Comparison of ENCODE assay signal across 7 cellular contexts in genomic region chr17:42659932-42660274, GRCh38. TPM values are rescaled to one million over a fixed set of nuclear protein-coding genes. Genes with fewer than 3 reads are reported as not detected.
A peak's percentile ranks its signal among the peaks of the same experiment; 100 is the strongest.
DNase-seq lines count a peak whose midpoint lies in the region; ATAC-seq and TF ChIP-seq lines count a peak whose summit lies in the region.
"Not testable (repeated sequence)": the region's sequence is repeated elsewhere in the genome, so short reads cannot be mapped to it uniquely, and the experiment has no call there.

No MANE protein-coding gene starts in this region.

- TF ChIP-seq CTCF in GM12864 (IDR thresholded peaks at IDR 0.05; ENCODE audit: low read depth, low read length, missing control alignments); PC-3 (conservative IDR thresholded peaks at IDR 0.05; ENCODE audit: low read depth, low read length); colonic mucosa (IDR thresholded peaks at IDR 0.05); mucosa of descending colon (IDR thresholded peaks at IDR 0.05); sigmoid colon (IDR thresholded peaks at IDR 0.05): not testable (repeated sequence)

- not testable (repeated sequence) for H3K9me3 ChIP-seq in PC-3 (ENCODE audit: low read length); colonic mucosa; mucosa of descending colon; sigmoid colon

- DNase-seq in GM12864 (ENCODE audit: low read depth); PC-3; activated T-helper 1 cell treated with anti-CD3 and anti-CD28 coated beads, Interleukin-12 subunit alpha, Interleukin-12 subunit beta, Interleukin-2, Interleukin-4 antibody, amounts not matched to agents 30 ng/mL and 10 ng/mL and 1 ng/mL, durations not matched to agents 14 hours and 24 hours and 36 hours (ENCODE audit: low spot score); colonic mucosa; left cardiac atrium; mucosa of descending colon; sigmoid colon: not testable (repeated sequence)

- not testable (repeated sequence) for H2AFZ ChIP-seq in PC-3 (ENCODE audit: low read length)

- not testable (repeated sequence) for H3K27me3 Mint-ChIP-seq in activated T-helper 1 cell treated with anti-CD3 and anti-CD28 coated beads, Interleukin-12 subunit alpha, Interleukin-12 subunit beta, Interleukin-2, Interleukin-4 antibody, amounts not matched to agents 30 ng/mL and 10 ng/mL and 1 ng/mL, durations not matched to agents 14 hours and 24 hours and 36 hours (ENCODE audit: insufficient read depth)

- CTCF ChIA-PET in PC-3 (lab: Charles Lee) = not testable (repeated sequence)

- not testable (repeated sequence) for TF ChIP-seq EP300 in sigmoid colon (IDR thresholded peaks at IDR 0.05)

- peaks cover 26% of the 10 kb centered on the region for H3K4me1 Mint-ChIP-seq in activated T-helper 1 cell treated with anti-CD3 and anti-CD28 coated beads, Interleukin-12 subunit alpha, Interleukin-12 subunit beta, Interleukin-2, Interleukin-4 antibody, amounts not matched to agents 30 ng/mL and 10 ng/mL and 1 ng/mL, durations not matched to agents 14 hours and 24 hours and 36 hours (ENCODE audit: low read depth)

- H3K9me3 Mint-ChIP-seq in activated T-helper 1 cell treated with anti-CD3 and anti-CD28 coated beads, Interleukin-12 subunit alpha, Interleukin-12 subunit beta, Interleukin-2, Interleukin-4 antibody, amounts not matched to agents 30 ng/mL and 10 ng/mL and 1 ng/mL, durations not matched to agents 14 hours and 24 hours and 36 hours = not testable (repeated sequence)

- TSS peak; percentile 36 for BruUV-seq in PC-3 (replicated peaks; lab: Mats Ljungman, UMichigan)

- H3K4me1 ChIP-seq in PC-3 (ENCODE audit: insufficient read depth, low read length) (peaks cover 21% of the 10 kb centered on the region), sigmoid colon (peaks cover 0 to 20% (median 18%) of the 10 kb centered on the region in 4 donors)
- not testable (repeated sequence) for H3K4me1 ChIP-seq in colonic mucosa; mucosa of descending colon (ENCODE audit: low read depth)

- peak overlapping the region; percentile 96 for H3K4me2 ChIP-seq in PC-3 (ENCODE audit: low read length)

- H3K9me2 ChIP-seq in PC-3 (replicated peaks; ENCODE audit: low read length) = not testable (repeated sequence)

- not testable (repeated sequence) for TF ChIP-seq POLR2A in sigmoid colon (IDR thresholded peaks at IDR 0.05)

- H3K4me3 ChIP-seq in GM12864 (ENCODE audit: low read depth, low read length) (peak overlapping the region; percentile 58), PC-3 (ENCODE audit: low read length) (peak overlapping the region; percentile 84), colonic mucosa (peak overlapping the region; percentile 55), sigmoid colon (peak overlapping the region; percentile 55 to 73 (median 61))
- H3K4me3 ChIP-seq in mucosa of descending colon = not testable (repeated sequence)

- not testable (repeated sequence) for H4K20me1 ChIP-seq in PC-3 (ENCODE audit: low read length)

- H3K4me3 Mint-ChIP-seq in activated T-helper 1 cell treated with anti-CD3 and anti-CD28 coated beads, Interleukin-12 subunit alpha, Interleukin-12 subunit beta, Interleukin-2, Interleukin-4 antibody, amounts not matched to agents 30 ng/mL and 10 ng/mL and 1 ng/mL, durations not matched to agents 14 hours and 24 hours and 36 hours = peak overlapping the region; percentile 86

- not testable (repeated sequence) for H3K36me3 Mint-ChIP-seq in activated T-helper 1 cell treated with anti-CD3 and anti-CD28 coated beads, Interleukin-12 subunit alpha, Interleukin-12 subunit beta, Interleukin-2, Interleukin-4 antibody, amounts not matched to agents 30 ng/mL and 10 ng/mL and 1 ng/mL, durations not matched to agents 14 hours and 24 hours and 36 hours (ENCODE audit: low read depth)

- H3K27ac ChIP-seq in PC-3 (ENCODE audit: low read length); colonic mucosa: not testable (repeated sequence)
- peak overlapping the region; percentile 80 to 91 (median 82) for H3K27ac ChIP-seq in sigmoid colon

- WGBS in sigmoid colon, 2 donors = 67 to 94% methylated on average over 1 to 7 of the region's 14 CpGs

- H3K9ac ChIP-seq in PC-3 (ENCODE audit: low read length); colonic mucosa (ENCODE audit: low read depth in 2 of 2, low read length in 2 of 2): not testable (repeated sequence)

- intact Hi-C loops in PC-3 (cut with micrococcal nuclease) = loop anchor here (2.0 kb wide), 1 partner anchor 35 kb away; no protein-coding TSS in a partner anchor
- intact Hi-C loops in activated T-helper 1 cell treated with anti-CD3 and anti-CD28 coated beads, Interleukin-12 subunit alpha, Interleukin-12 subunit beta, Interleukin-2, Interleukin-4 antibody, amounts not matched to agents 30 ng/mL and 10 ng/mL and 1 ng/mL, durations not matched to agents 14 hours and 24 hours and 36 hours (cut with micrococcal nuclease) = loop anchor here (1.0 to 2.0 kb wide), 2 partner anchors 19 to 51 kb away; partner anchors contain the start of genes RETREG3 and TUBG1
- intact Hi-C loops in colonic mucosa (cut with DNase I); left cardiac atrium (cut with DNase I); mucosa of descending colon (cut with DNase I, micrococcal nuclease); sigmoid colon (cut with DNase I): not testable (repeated sequence)

- H3K27ac Mint-ChIP-seq in activated T-helper 1 cell treated with anti-CD3 and anti-CD28 coated beads, Interleukin-12 subunit alpha, Interleukin-12 subunit beta, Interleukin-2, Interleukin-4 antibody, amounts not matched to agents 30 ng/mL and 10 ng/mL and 1 ng/mL, durations not matched to agents 14 hours and 24 hours and 36 hours = not testable (repeated sequence)

- not testable (repeated sequence) for H3K79me2 ChIP-seq in PC-3 (ENCODE audit: low read length)

- POLR2A ChIA-PET in PC-3 (lab: Charles Lee; ENCODE audit: unreplicated experiment) = not testable (repeated sequence)

- not testable (repeated sequence) for H3F3A ChIP-seq in PC-3 (ENCODE audit: low read length, unreplicated experiment)

- not testable (repeated sequence) for ATAC-seq in PC-3
- ATAC-seq in left cardiac atrium (peak; percentile 35 to 44), mucosa of descending colon (peak; percentile 34)

- H3K36me3 ChIP-seq in PC-3 (ENCODE audit: low read depth, low read length); colonic mucosa; mucosa of descending colon (ENCODE audit: low read depth): not testable (repeated sequence)
- peaks cover 0 to 31% (median 9%) of the 10 kb centered on the region in 4 donors for H3K36me3 ChIP-seq in sigmoid colon

- not testable (repeated sequence) for H3K27me3 ChIP-seq in PC-3 (ENCODE audit: low read length); colonic mucosa; sigmoid colon

RNA-seq across cellular contexts. Expression of gene TUBG2, which starts 0.8 kb away (rescaled TPM):
- total RNA-seq in PC-3 (2014; rRNA removed) = 6.0 and 7.1 TPM in 2 replicates
- total RNA-seq in activated T-helper 1 cell treated with anti-CD3 and anti-CD28 coated beads, Interleukin-12 subunit alpha, Interleukin-12 subunit beta, Interleukin-2, Interleukin-4 antibody, amounts not matched to agents 30 ng/mL and 10 ng/mL and 1 ng/mL, durations not matched to agents 14 hours and 24 hours and 36 hours = 9.1 and 11.6 TPM in 2 replicates
- total RNA-seq in colonic mucosa = 1 to 10 TPM; 5.6 to 7.7 TPM
- total RNA-seq in left cardiac atrium = 10 to 100 TPM; 14.4 to 15.8 TPM
- 10 to 100 TPM in 1 of 3 donors, 1 to 10 TPM in 2; 1.8 to 24.9 (median 6.1) TPM for total RNA-seq in mucosa of descending colon
- 10 to 100 TPM; 28.0 to 57.3 (median 33.6) TPM for total RNA-seq in sigmoid colon
- polyA plus RNA-seq in sigmoid colon = 1 to 10 TPM; 1.2 to 6.6 (median 4.2) TPM

RNA-seq across cellular contexts. Expression of gene PLEKHH3, which starts 16.9 kb away (rescaled TPM):
- total RNA-seq in PC-3 (2014; rRNA removed) = 20.1 and 27.8 TPM in 2 replicates
- 0.52 and 0.76 TPM in 2 replicates for total RNA-seq in activated T-helper 1 cell treated with anti-CD3 and anti-CD28 coated beads, Interleukin-12 subunit alpha, Interleukin-12 subunit beta, Interleukin-2, Interleukin-4 antibody, amounts not matched to agents 30 ng/mL and 10 ng/mL and 1 ng/mL, durations not matched to agents 14 hours and 24 hours and 36 hours
- total RNA-seq in colonic mucosa = 10 to 100 TPM; 14.6 to 17.6 TPM
- total RNA-seq in left cardiac atrium = 10 to 100 TPM; 18.1 to 19.9 TPM
- 10 to 100 TPM in 2 of 3 donors, 1 to 10 TPM in 1; 4.3 to 27.5 (median 10.4) TPM for total RNA-seq in mucosa of descending colon
- 10 to 100 TPM; 12.3 to 25.2 (median 20.1) TPM for total RNA-seq in sigmoid colon
- 10 to 100 TPM in 1 of 3 donors, 1 to 10 TPM in 2; 4.4 to 14.7 (median 9.6) TPM for polyA plus RNA-seq in sigmoid colon

RNA-seq across cellular contexts. Expression of gene CCR10, which starts 21.7 kb away (rescaled TPM):
- total RNA-seq in PC-3 (2014; rRNA removed) (0.58 TPM in 1 of 2 replicates, not detected in the other), colonic mucosa (under 1 TPM; 0.56 to 0.86 TPM), left cardiac atrium (1 to 10 TPM; 1.7 to 3.3 TPM), mucosa of descending colon (1 to 10 TPM in 2 of 3 donors, not detected in 1; 1.6 to 2.6 TPM), sigmoid colon (1 to 10 TPM; 2.3 to 9.2 (median 3.5) TPM)
- 0.15 and 0.21 TPM in 2 replicates for total RNA-seq in activated T-helper 1 cell treated with anti-CD3 and anti-CD28 coated beads, Interleukin-12 subunit alpha, Interleukin-12 subunit beta, Interleukin-2, Interleukin-4 antibody, amounts not matched to agents 30 ng/mL and 10 ng/mL and 1 ng/mL, durations not matched to agents 14 hours and 24 hours and 36 hours
- polyA plus RNA-seq in sigmoid colon = 1 to 10 TPM in 1 of 3 donors, not detected in 2; 1.2 TPM

RNA-seq across cellular contexts. Expression of gene CNTNAP1, which starts 22.4 kb away (rescaled TPM):
- total RNA-seq in PC-3 (2014; rRNA removed) = 4.6 and 6.6 TPM in 2 replicates
- total RNA-seq in activated T-helper 1 cell treated with anti-CD3 and anti-CD28 coated beads, Interleukin-12 subunit alpha, Interleukin-12 subunit beta, Interleukin-2, Interleukin-4 antibody, amounts not matched to agents 30 ng/mL and 10 ng/mL and 1 ng/mL, durations not matched to agents 14 hours and 24 hours and 36 hours = 1.8 and 2.2 TPM in 2 replicates
- 1 to 10 TPM; 1.5 to 5.0 TPM for total RNA-seq in colonic mucosa
- total RNA-seq in left cardiac atrium = 1 to 10 TPM; 4.7 to 7.2 TPM
- 10 to 100 TPM in 1 of 3 donors, 1 to 10 TPM in 2; 1.4 to 37.4 (median 7.1) TPM for total RNA-seq in mucosa of descending colon
- total RNA-seq in sigmoid colon = 10 to 100 TPM in 3 of 4 donors, 1 to 10 TPM in 1; 7.4 to 46.8 (median 14.9) TPM
- 1 to 10 TPM in 1 of 3 donors, under 1 TPM in 2; under 0.01 to 7.7 (median 0.23) TPM for polyA plus RNA-seq in sigmoid colon

RNA-seq across cellular contexts. Expression of gene TUBG1, which starts 50.4 kb away (rescaled TPM):
- total RNA-seq in PC-3 (2014; rRNA removed) (97.2 and 114 TPM in 2 replicates), colonic mucosa (10 to 100 TPM; 32.3 to 86.9 TPM), left cardiac atrium (10 to 100 TPM; 45.3 to 54.8 TPM), mucosa of descending colon (10 to 100 TPM; 17.2 to 42.6 (median 40.9) TPM), sigmoid colon (10 to 100 TPM; 22.1 to 35.0 (median 23.9) TPM)
- total RNA-seq in activated T-helper 1 cell treated with anti-CD3 and anti-CD28 coated beads, Interleukin-12 subunit alpha, Interleukin-12 subunit beta, Interleukin-2, Interleukin-4 antibody, amounts not matched to agents 30 ng/mL and 10 ng/mL and 1 ng/mL, durations not matched to agents 14 hours and 24 hours and 36 hours = 90.0 and 95.2 TPM in 2 replicates
- polyA plus RNA-seq in sigmoid colon = 10 to 100 TPM; 16.2 to 39.2 (median 30.3) TPM
